ENCODE assay signal across 10 cellular contexts in the genomic region with DNA sequence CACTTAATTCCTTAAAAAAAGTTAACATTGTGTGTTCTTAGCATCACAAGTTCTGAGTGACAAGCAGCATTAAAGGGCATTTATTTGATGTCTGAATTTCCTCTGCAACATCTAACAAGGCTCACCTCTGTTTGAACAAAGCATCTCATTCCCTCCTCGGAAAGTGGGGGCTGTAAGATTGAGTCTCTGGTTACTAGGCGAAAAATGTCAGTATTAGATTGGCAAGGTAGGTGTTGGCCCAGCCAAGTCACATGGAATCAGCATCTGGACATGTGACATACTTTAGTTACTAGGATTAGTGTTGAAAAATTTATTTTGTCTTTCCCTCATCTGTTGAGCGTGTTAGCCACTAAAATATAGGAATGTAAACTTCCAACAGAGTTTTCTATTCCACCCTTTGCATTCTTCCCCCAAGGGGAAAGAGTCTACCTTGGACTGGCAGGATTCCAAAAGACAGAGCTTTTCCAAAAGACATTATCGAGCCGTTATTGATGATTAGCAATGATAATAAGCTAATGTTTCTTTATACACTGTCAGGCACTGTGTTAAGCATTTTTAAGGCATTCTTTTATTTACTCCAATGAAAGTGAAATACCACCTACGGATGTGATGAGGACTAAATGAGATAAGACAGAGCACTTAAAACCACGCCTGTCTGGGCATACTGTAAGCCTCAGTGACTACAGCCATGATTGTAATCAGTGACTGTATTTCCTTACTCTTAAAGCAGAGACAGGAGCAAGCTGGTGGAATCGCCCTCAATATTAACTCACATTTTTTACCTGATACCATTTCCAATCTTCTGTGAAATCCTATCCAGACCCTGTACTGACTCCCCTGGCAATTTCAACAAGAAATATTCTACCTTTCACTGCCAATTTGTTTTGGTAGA.
A peak's percentile ranks its signal among the peaks of the same experiment; 100 is the strongest.
DNase-seq lines count a peak whose midpoint lies in the region; ATAC-seq, FAIRE-seq and TF ChIP-seq lines count a peak whose summit lies in the region.
"Had no signal": no experiment of that assay in that cellular context is flagged by ENCODE, and none has a peak within 500 bp of the region (broad histone marks: within the 10 kb centered on the region; RNA-seq: fewer than 3 reads in every experiment).

No MANE protein-coding gene starts in this region.

- DNase-seq in Caco-2: no peak
- DNase-seq in HepG2 (ENCODE audit: low spot score): no peak
- DNase-seq in cardiac septum (ENCODE audit: low spot score): no peak
- DNase-seq in T-helper 9 cell: no peak
- no peak for DNase-seq in activated CD4-positive, CD25-positive, alpha-beta regulatory T cell (lab: John Stamatoyannopoulos, UW)
- no peak for DNase-seq in SKM-1 (lab: John Stamatoyannopoulos, UW; ENCODE audit: unreplicated experiment)
- DNase-seq: DMS53 had no signal

- no peak for TF ChIP-seq EP300 in HepG2 (IDR thresholded peaks at IDR 0.05; ENCODE audit: low read depth in 2 of 2, low read length in 2 of 2)
- no peak for TF ChIP-seq EP300 in HepG2 (CRISPR knock-in tag; IDR thresholded peaks at IDR 0.05; ENCODE audit: borderline replicate concordance)

- POLR2A ChIA-PET in Caco-2 (lab: Charles Lee): no interaction called here
- POLR2A ChIA-PET in HepG2 (lab: Yijun Ruan, JAX): no interaction called here

- TF ChIP-seq CTCF in Caco-2 (IDR thresholded peaks at IDR 0.05; ENCODE audit: insufficient read depth in 1 of 2, low read depth in 1 of 2, low read length in 1 of 2, severe bottlenecking in 1 of 2, unreplicated experiment in 1 of 2): no peak
- TF ChIP-seq CTCF in HepG2 (CRISPR knock-in tag; IDR thresholded peaks at IDR 0.05): no peak

- no peak for TF ChIP-seq RAD21 in HepG2 (CRISPR knock-in tag; IDR thresholded peaks at IDR 0.05)

- no peak overlapping the region for H3K27ac Mint-ChIP-seq in Caco-2 (ENCODE audit: unreplicated experiment)

- H3K27me3 ChIP-seq in Caco-2 (replicated peaks; ENCODE audit: control insufficient read depth, insufficient read depth, low read length) (no peaks in the 10 kb centered on the region), HepG2 (ENCODE audit: control insufficient read depth in 1 of 2, insufficient read depth in 2 of 2, low read length in 2 of 2) (no peaks in the 10 kb centered on the region)
- H3K27me3 ChIP-seq: cardiac muscle cell had no signal

- H3K4me3 Mint-ChIP-seq in Caco-2 (ENCODE audit: unreplicated experiment): peak overlapping the region; percentile 2

- no peak overlapping the region for H3K27ac ChIP-seq in HepG2 (ENCODE audit: extremely low read length, insufficient read depth, low read length)
- H3K27ac ChIP-seq: cardiac muscle cell had no signal

- TF ChIP-seq POLR2A in HepG2 (IDR thresholded peaks at IDR 0.05; ENCODE audit: insufficient read depth in 1 of 2, low read depth in 2 of 2, low read length in 2 of 2): no peak

- H3K4me3 ChIP-seq in Caco-2 (ENCODE audit: low read depth, low read length): no peak overlapping the region
- no peak overlapping the region for H3K4me3 ChIP-seq in HepG2 (replicated peaks in 1 of 3; ENCODE audit: insufficient read depth in 1 of 3, low read depth in 2 of 3, low read length in 3 of 3)
- H3K4me3 ChIP-seq: cardiac muscle cell had no signal

- no peaks in the 10 kb centered on the region for H3K79me2 ChIP-seq in HepG2 (ENCODE audit: insufficient read depth, low read length)

- ATAC-seq in GM21619 (IDR thresholded peaks at IDR 0.05; ENCODE audit: unreplicated experiment): peak; percentile 68
- ATAC-seq in SK-N-SH treated with all-trans-retinoic acid at 6 μM for 48 hours: peak; percentile 76
- ATAC-seq in HepG2: no peak

- 0 out of 2 replicates have a peak overlapping the region, but pooled peaks have one; percentile 21 for H3K4me2 ChIP-seq in HepG2 (ENCODE audit: low read depth, low read length)

- no TSS peak for BruUV-seq in Caco-2 (replicated peaks; lab: Mats Ljungman, UMichigan)
- BruUV-seq in HepG2 (replicated peaks; lab: Mats Ljungman, UMichigan): no TSS peak

- H3K36me3 ChIP-seq in Caco-2 (ENCODE audit: control insufficient read depth, insufficient read depth, low read length): no peaks in the 10 kb centered on the region
- H3K36me3 ChIP-seq in HepG2 (replicated peaks in 1 of 2; ENCODE audit: control insufficient read depth in 1 of 2, insufficient read depth in 2 of 2, low read length in 2 of 2): no peaks in the 10 kb centered on the region
- H3K36me3 ChIP-seq: cardiac muscle cell had no signal

- H3K27me3 Mint-ChIP-seq in Caco-2 (ENCODE audit: insufficient read depth, unreplicated experiment): no peaks in the 10 kb centered on the region

- no peaks in the 10 kb centered on the region for H4K20me1 ChIP-seq in HepG2 (ENCODE audit: insufficient read depth, low read length)

- in situ Hi-C loops in HepG2 (cut with HindIII; ENCODE audit: extremely low pct_ligation_motif_present, low pct_unique_long_range_greater_than_20kb): no loop called here

- WGBS in HepG2 (ENCODE audit: low lambda C conversion rate): 32% methylated on average over 8 of the region's 8 CpGs

- peaks cover 6% of the 10 kb centered on the region for H3K4me1 Mint-ChIP-seq in Caco-2 (ENCODE audit: low read depth, unreplicated experiment)

- H3K9ac ChIP-seq in HepG2 (ENCODE audit: insufficient read depth, low read depth, low read length): no peak overlapping the region

- H3K9me3 Mint-ChIP-seq in Caco-2 (ENCODE audit: unreplicated experiment): no peaks in the 10 kb centered on the region

- intact Hi-C loops in Caco-2 (cut with micrococcal nuclease; ENCODE audit: unreplicated experiment) (no loop called here), HepG2 (cut with micrococcal nuclease; ENCODE audit: unreplicated experiment) (no loop called here), cardiac septum (cut with DNase I) (no loop called here)

- H2AFZ ChIP-seq in HepG2 (ENCODE audit: low read length): no peak overlapping the region

- H3K9me3 ChIP-seq in Caco-2 (no peaks in the 10 kb centered on the region), HepG2 (ENCODE audit: low read length) (no peaks in the 10 kb centered on the region)

- CTCF ChIA-PET in Caco-2 (lab: Charles Lee) (no interaction called here), HepG2 (lab: Yijun Ruan, JAX; ENCODE audit: low intra/inter-chr PET ratio, low total read pairs) (no interaction called here)

- no peaks in the 10 kb centered on the region for H3K4me1 ChIP-seq in Caco-2
- peaks cover 8% of the 10 kb centered on the region; the same call in 1 of the 2 replicates for H3K4me1 ChIP-seq in HepG2 (ENCODE audit: insufficient read depth, low read length)

- no peak for FAIRE-seq in HepG2 (lab: Jason Lieb, UNC)

- no peaks in the 10 kb centered on the region for H3K36me3 Mint-ChIP-seq in Caco-2 (ENCODE audit: insufficient read depth, unreplicated experiment)

TF ChIP-seq in SK-N-SH treated with all-trans-retinoic acid at 6 μM for 48 hours, 23 proteins besides CTCF, POLR2A, EP300 and RAD21:
- TF ChIP-seq ISL1 (CRISPR knock-in tag; IDR thresholded peaks at IDR 0.05) (peak; percentile 40), ZFP30 (CRISPR knock-in tag; IDR thresholded peaks at IDR 0.05) (no peak)

TF ChIP-seq in HepG2, 621 proteins besides CTCF, POLR2A, EP300 and RAD21:
- no peak for TF ChIP-seq HMG20B (CRISPR knock-in tag; conservative IDR thresholded peaks at IDR 0.05)
- peak; percentile 85 for TF ChIP-seq MNT (IDR thresholded peaks at IDR 0.05)
- no peak for TF ChIP-seq ZNF234 (CRISPR knock-in tag; conservative IDR thresholded peaks at IDR 0.05)
